Comparison of ENCODE assay signal across 13 cellular contexts in genomic region chr5:128349044-128349629, GRCh38.
DNase-seq lines count a peak whose midpoint lies in the region; ATAC-seq and TF ChIP-seq lines count a peak whose summit lies in the region.
"Had no signal": no experiment of that assay in that cellular context is flagged by ENCODE, and none has a peak within 500 bp of the region (broad histone marks: within the 10 kb centered on the region; RNA-seq: fewer than 3 reads in every experiment).

No MANE protein-coding gene starts in this region.

- intact Hi-C loops in Right ventricle myocardium superior (cut with DNase I) (no loop called here), transverse colon (cut with DNase I; ENCODE audit: low total_unique reads) (no loop called here)

- H3K4me2 ChIP-seq in neural progenitor cell = no peak overlapping the region

- H3K27me3 ChIP-seq in cardiac muscle cell (no peaks in the 10 kb centered on the region), transverse colon (no peaks in the 10 kb centered on the region), tibial nerve (no peaks in the 10 kb centered on the region), neural progenitor cell (no peaks in the 10 kb centered on the region)

- in situ Hi-C loops in transverse colon (cut with MboI; ENCODE audit: low pct_ligation_motif_present in 1 of 4, low pct_unique_long_range_greater_than_20kb in 1 of 4, low sequenced_read_pairs in 3 of 4) = no loop called here

- H4K20me1 ChIP-seq in neural progenitor cell (ENCODE audit: low read depth) = no peaks in the 10 kb centered on the region

- TF ChIP-seq EP300 in transverse colon (IDR thresholded peaks at IDR 0.05; ENCODE audit: low read depth) (no peak), tibial nerve (IDR thresholded peaks at IDR 0.05) (no peak)

- H3K36me3 ChIP-seq in cardiac muscle cell (peaks cover 98% of the 10 kb centered on the region), transverse colon (no peaks in the 10 kb centered on the region), tibial nerve (peaks cover 0 to 8% (median 0%) of the 10 kb centered on the region in 3 donors), neural progenitor cell (peaks cover 6% of the 10 kb centered on the region)

- TF ChIP-seq POLR2A in transverse colon (IDR thresholded peaks at IDR 0.05) (no peak), tibial nerve (IDR thresholded peaks at IDR 0.05) (no peak)

- peaks cover 23% of the 10 kb centered on the region for H3K36me3 Mint-ChIP-seq in neural progenitor cell

- H3K9me3 ChIP-seq in cardiac muscle cell (ENCODE audit: low read depth) = no peaks in the 10 kb centered on the region
- H3K9me3 ChIP-seq in transverse colon = no peaks in the 10 kb centered on the region
- H3K9me3 ChIP-seq in tibial nerve = no peaks in the 10 kb centered on the region
- H3K9me3 ChIP-seq in neural progenitor cell (ENCODE audit: low read depth) = no peaks in the 10 kb centered on the region

- no peak overlapping the region for H3K9ac ChIP-seq in neural progenitor cell

- H3K9me3 Mint-ChIP-seq in neural progenitor cell = no peaks in the 10 kb centered on the region
- H3K9me3 Mint-ChIP-seq: neural crest cell had no signal

- H3K4me3 ChIP-seq in cardiac muscle cell (no peak overlapping the region), choroid plexus epithelial cell (ENCODE audit: low read depth, low read length) (no peak overlapping the region), transverse colon (no peak overlapping the region), tibial nerve (no peak overlapping the region), neural progenitor cell (no peak overlapping the region)

- TF ChIP-seq CTCF in cardiac muscle cell (IDR thresholded peaks at IDR 0.05; ENCODE audit: low read depth, low read length) (no peak), choroid plexus epithelial cell (conservative IDR thresholded peaks at IDR 0.05; ENCODE audit: low read depth, low read length) (no peak), transverse colon (IDR thresholded peaks at IDR 0.05) (no peak), tibial nerve (IDR thresholded peaks at IDR 0.05) (no peak), neural progenitor cell (IDR thresholded peaks at IDR 0.05) (no peak)

- no peaks in the 10 kb centered on the region for H3K79me2 ChIP-seq in neural progenitor cell (ENCODE audit: low read depth)

- no peak overlapping the region for H3K4me3 Mint-ChIP-seq in neural progenitor cell
- H3K4me3 Mint-ChIP-seq: neural crest cell had no signal

- peaks cover 3% of the 10 kb centered on the region for H3K4me1 Mint-ChIP-seq in neural progenitor cell

- no peak for DNase-seq in cardiac muscle cell (ENCODE audit: low read depth in 1 of 2, low spot score in 1 of 2)
- no peak for DNase-seq in Right ventricle myocardium superior
- DNase-seq in NCI-H460 (ENCODE audit: extremely low read depth, low read depth) = peak; percentile 4
- DNase-seq in choroid plexus epithelial cell (ENCODE audit: low read depth) = peak; percentile 36
- peak; percentile 66 for DNase-seq in transverse colon
- no peak for DNase-seq in tibial nerve (ENCODE audit: low spot score in 2 of 2)
- no peak for DNase-seq in neural progenitor cell (ENCODE audit: low spot score)
- DNase-seq: ACHN; anterior cingulate cortex; KG1; stimulated activated CD4-positive, alpha-beta T cell treated with anti-CD3 and anti-CD28 coated beads, Interleukin-15, amount 100 ng/mL, for 24 hours had no signal

- peaks cover 35% of the 10 kb centered on the region for H3K4me1 ChIP-seq in cardiac muscle cell (ENCODE audit: low read depth)
- H3K4me1 ChIP-seq in transverse colon = peaks cover 0 to 7% (median 0%) of the 10 kb centered on the region in 4 donors
- no peaks in the 10 kb centered on the region for H3K4me1 ChIP-seq in tibial nerve
- H3K4me1 ChIP-seq in neural progenitor cell = no peaks in the 10 kb centered on the region

- H2AFZ ChIP-seq in neural progenitor cell (replicated peaks) = no peak overlapping the region

- no peak overlapping the region for H3K27ac Mint-ChIP-seq in neural progenitor cell

- no peak for ATAC-seq in Right ventricle myocardium superior (ENCODE audit: poor library complexity)
- no peak for ATAC-seq in HG02970 (IDR thresholded peaks at IDR 0.05; ENCODE audit: low FRiP score, unreplicated experiment)

- no peaks in the 10 kb centered on the region for H3F3A ChIP-seq in neural progenitor cell (ENCODE audit: low read depth)

- WGBS in transverse colon (ENCODE audit: low coverage in 1 of 2), 2 donors = 43 to 45% methylated on average over 5 to 8 of the region's 8 CpGs
- 54 to 64% methylated on average over 8 of the region's 8 CpGs for WGBS in tibial nerve, 2 donors

- H3K27ac ChIP-seq in cardiac muscle cell (peak overlapping the region; percentile 78), transverse colon (peak overlapping the region in 1 of 4 donors; percentile 47), tibial nerve (no peak overlapping the region), neural progenitor cell (no peak overlapping the region)

- no peaks in the 10 kb centered on the region for H3K27me3 Mint-ChIP-seq in neural progenitor cell (ENCODE audit: insufficient read depth, low read depth)

Comparison
In these comparisons a context has a peak if more than half of its experiments do, and no peak if none do; other contexts are left out.
1. DNase-seq: peak in NCI-H460 (single experiment), choroid plexus epithelial cell (single experiment) and transverse colon (single experiment); none in cardiac muscle cell (0 of 2), Right ventricle myocardium superior (single experiment), tibial nerve (0 of 2) and neural progenitor cell (single experiment).